27 cellular contexts compared by ENCODE assay signal in the genomic region with DNA sequence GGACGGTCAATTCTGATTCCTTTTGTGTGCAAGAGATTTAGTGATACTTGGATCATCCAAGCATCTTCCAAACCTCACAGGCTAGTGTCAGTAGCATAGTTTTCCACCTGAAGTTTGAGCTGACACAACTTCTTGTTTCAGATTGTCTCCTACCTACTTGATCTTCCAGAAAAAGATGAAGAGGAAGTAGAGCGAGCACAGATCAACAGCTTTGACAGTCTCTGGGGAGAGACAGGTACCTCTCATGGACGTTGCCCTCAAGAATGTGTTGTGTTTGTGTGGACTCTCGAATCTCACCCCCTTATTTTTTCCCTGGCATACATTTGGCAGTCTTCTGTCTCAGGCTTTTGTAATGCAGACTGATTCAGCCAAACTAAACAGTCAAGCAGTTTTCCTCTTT. TPM values are rescaled to one million over a fixed set of nuclear protein-coding genes. Genes with fewer than 3 reads are reported as not detected.
DNase-seq lines count a peak whose midpoint lies in the region; ATAC-seq, FAIRE-seq and TF ChIP-seq lines count a peak whose summit lies in the region.
"Had no signal": no experiment of that assay in that cellular context is flagged by ENCODE, and none has a peak within 500 bp of the region (broad histone marks: within the 10 kb centered on the region; RNA-seq: fewer than 3 reads in every experiment).

No MANE protein-coding gene starts in this region.

- POLR2A ChIA-PET in WTC11 (lab: Charles Lee), result no interaction called here

- no peak for FAIRE-seq in pancreas (lab: Jason Lieb, UNC)
- FAIRE-seq: kidney had no signal

- peaks cover 21% of the 10 kb centered on the region for H3K36me3 ChIP-seq in BLaER1
- H3K36me3 ChIP-seq in pancreas, result no peaks in the 10 kb centered on the region
- H3K36me3 ChIP-seq in stomach, result peaks cover 0 to 16% (median 14%) of the 10 kb centered on the region in 4 donors
- H3K36me3 ChIP-seq: Peyer's patch had no signal

- TF ChIP-seq EP300 in stomach (IDR thresholded peaks at IDR 0.05), result no peak

- TF ChIP-seq CTCF in WTC11 (IDR thresholded peaks at IDR 0.05) (no peak), nephron (IDR thresholded peaks at IDR 0.05; ENCODE audit: unreplicated experiment in 3 of 3) (no peak), pancreas (IDR thresholded peaks at IDR 0.05) (no peak), stomach (IDR thresholded peaks at IDR 0.05) (no peak)

- intact Hi-C loops in pancreas (cut with DNase I) (no loop called here), stomach (cut with DNase I; ENCODE audit: low total_unique reads) (no loop called here)

- peak overlapping the region; percentile 2; the same call in 1 of the 2 replicates for H3K4me2 ChIP-seq in BLaER1
- H3K4me2 ChIP-seq: hepatocyte had no signal

- H4K20me1 ChIP-seq in BLaER1, result no peaks in the 10 kb centered on the region

- DNase-seq in WTC11 (ENCODE audit: low spot score) (no peak), fibroblast of gingiva (ENCODE audit: low read depth) (peak; percentile 9), pancreas (no peak), kidney tubule cell (ENCODE audit: low spot score) (no peak), stomach (no peak), T-helper 17 cell (no peak)
- DNase-seq: activated CD4-positive, alpha-beta T cell treated with anti-CD3 and anti-CD28 coated beads for 4 hours; activated effector memory CD4-positive, alpha-beta T cell treated with Interleukin-2 at 50 U/mL for 16 hours; activated naive CD8-positive, alpha-beta T cell treated with anti-CD3 and anti-CD28 coated beads, Interleukin-2, amount 50 U/mL, for 24 hours; CD8-positive, alpha-beta memory T cell; central memory CD4-positive, alpha-beta T cell; DMS79; esophagus squamous epithelium; kidney; mesendoderm; NCI-H146; NCI-H2171 treated with DMSO at 0.1 percent for 48 hours; NCI-H82; nephron progenitor cell; Peyer's patch; spleen had no signal

- H3K4me1 ChIP-seq in BLaER1 (peaks cover 12% of the 10 kb centered on the region), pancreas (no peaks in the 10 kb centered on the region), stomach (peaks cover 0 to 17% (median 12%) of the 10 kb centered on the region in 4 donors)
- H3K4me1 ChIP-seq: Peyer's patch had no signal

- H3K9ac ChIP-seq in BLaER1, result no peak overlapping the region

- 61 to 65% methylated on average over 4 of the region's 4 CpGs for WGBS in pancreas, 2 donors
- 54 to 70% (median 61%) methylated on average over 4 of the region's 4 CpGs for WGBS in stomach, 5 donors

- no peaks in the 10 kb centered on the region for H3K36me3 Mint-ChIP-seq in WTC11
- H3K36me3 Mint-ChIP-seq in nephron (ENCODE audit: low read depth), result peaks cover 62% of the 10 kb centered on the region
- H3K36me3 Mint-ChIP-seq in T-helper 17 cell (ENCODE audit: low read depth), result peaks cover 8% of the 10 kb centered on the region

- H3K9me3 ChIP-seq in BLaER1 (no peaks in the 10 kb centered on the region), pancreas (no peaks in the 10 kb centered on the region), stomach (no peaks in the 10 kb centered on the region), T-helper 17 cell (ENCODE audit: control insufficient read depth, low read length, poor library complexity, severe bottlenecking) (no peaks in the 10 kb centered on the region)
- H3K9me3 ChIP-seq: esophagus squamous epithelium, MG63, Peyer's patch, spleen had no signal

- H3K27ac Mint-ChIP-seq in WTC11 (0 out of 2 replicates have a peak overlapping the region, but pooled peaks have one; percentile 22), nephron (peak overlapping the region; percentile 89 to 94 (median 90)), T-helper 17 cell (no peak overlapping the region)
- H3K27ac Mint-ChIP-seq: activated naive CD8-positive, alpha-beta T cell treated with anti-CD3 and anti-CD28 coated beads, Interleukin-2, amount 50 U/mL, for 24 hours; nephron progenitor cell; progenitor cell of endocrine pancreas had no signal

- H3K4me3 ChIP-seq in BLaER1, result no peak overlapping the region
- H3K4me3 ChIP-seq in pancreas, result no peak overlapping the region
- no peak overlapping the region for H3K4me3 ChIP-seq in stomach
- H3K4me3 ChIP-seq: esophagus squamous epithelium, hepatocyte, MG63, Peyer's patch, SK-N-MC, spleen had no signal

- CTCF ChIA-PET in WTC11 (lab: Charles Lee), result interaction anchor here (0.6 kb wide), 1 partner anchor 17 kb away, joined by 3 read pairs; no protein-coding TSS in a partner anchor

- H3K27me3 Mint-ChIP-seq in WTC11 (ENCODE audit: low read depth) (no peaks in the 10 kb centered on the region), nephron (ENCODE audit: low read depth) (no peaks in the 10 kb centered on the region), T-helper 17 cell (no peaks in the 10 kb centered on the region)
- H3K27me3 Mint-ChIP-seq: activated naive CD8-positive, alpha-beta T cell treated with anti-CD3 and anti-CD28 coated beads, Interleukin-2, amount 50 U/mL, for 24 hours; CD8-positive, alpha-beta memory T cell; progenitor cell of endocrine pancreas had no signal

- H3K27ac ChIP-seq in BLaER1 (no peak overlapping the region), pancreas (peak overlapping the region in 1 of 4 donors; percentile 19), stomach (peak overlapping the region in 2 of 5 donors; percentile 16)
- H3K27ac ChIP-seq: hepatocyte, SK-N-MC had no signal

- TF ChIP-seq POLR2A in stomach (IDR thresholded peaks at IDR 0.05), result no peak

- no peak overlapping the region for H3K4me3 Mint-ChIP-seq in WTC11
- H3K4me3 Mint-ChIP-seq in nephron, result peak overlapping the region in 1 of 3 experiments; percentile 33
- no peak overlapping the region for H3K4me3 Mint-ChIP-seq in T-helper 17 cell
- H3K4me3 Mint-ChIP-seq: activated naive CD8-positive, alpha-beta T cell treated with anti-CD3 and anti-CD28 coated beads, Interleukin-2, amount 50 U/mL, for 24 hours; CD8-positive, alpha-beta memory T cell; nephron progenitor cell had no signal

- ATAC-seq in WTC11, result no peak
- ATAC-seq in pancreas, result no peak
- ATAC-seq in T-helper 17 cell, result no peak
- ATAC-seq: activated naive CD8-positive, alpha-beta T cell treated with anti-CD3 and anti-CD28 coated beads, Interleukin-2, amount 50 U/mL, for 24 hours had no signal

- no peaks in the 10 kb centered on the region for H3K9me3 Mint-ChIP-seq in WTC11
- H3K9me3 Mint-ChIP-seq in nephron, result no peaks in the 10 kb centered on the region
- H3K9me3 Mint-ChIP-seq: activated naive CD8-positive, alpha-beta T cell treated with anti-CD3 and anti-CD28 coated beads, Interleukin-2, amount 50 U/mL, for 24 hours; CD8-positive, alpha-beta memory T cell; nephron progenitor cell had no signal

- H3K27me3 ChIP-seq in BLaER1, result no peaks in the 10 kb centered on the region
- no peaks in the 10 kb centered on the region for H3K27me3 ChIP-seq in pancreas
- H3K27me3 ChIP-seq in stomach, result no peaks in the 10 kb centered on the region
- H3K27me3 ChIP-seq: esophagus squamous epithelium, hepatocyte, MG63, Peyer's patch, spleen had no signal

- H3K4me1 Mint-ChIP-seq in WTC11 (peaks cover 8% of the 10 kb centered on the region), nephron (peaks cover 47% of the 10 kb centered on the region), T-helper 17 cell (peaks cover 5% of the 10 kb centered on the region)
- H3K4me1 Mint-ChIP-seq: CD8-positive, alpha-beta memory T cell; nephron progenitor cell had no signal

TF ChIP-seq in WTC11, 78 proteins besides CTCF, POLR2A, EP300 and RAD21:
- TF ChIP-seq IRF2 (CRISPR knock-in tag; IDR thresholded peaks at IDR 0.05; ENCODE audit: borderline replicate concordance, low read depth) (no peak), OVOL2 (CRISPR knock-in tag; IDR thresholded peaks at IDR 0.05; ENCODE audit: borderline replicate concordance) (no peak)

RNA-seq across cellular contexts. Expression of a gene that starts 47.4 kb away (rescaled TPM):
- total RNA-seq in WTC11 (2021) (27.0 to 35.1 TPM (median 28.7 TPM) in 3 replicates), pancreas (10 to 100 TPM; 54.0 to 79.3 (median 69.0) TPM), stomach (100 to 1,000 TPM in 2 of 5 donors, 10 to 100 TPM in 3; 26.1 to 394 (median 97.1) TPM), T-helper 17 cell (10 to 100 TPM; 50.8 to 69.9 TPM)
- polyA plus RNA-seq in pancreas (10 to 100 TPM; 54.4 to 65.0 TPM), stomach (10 to 100 TPM; 10.8 to 27.4 (median 23.7) TPM)
